Comparison of ENCODE assay signal across 32 cellular contexts in genomic region chr14:104316723-104317499, GRCh38.
DNase-seq lines count a peak whose midpoint lies in the region; ATAC-seq and TF ChIP-seq lines count a peak whose summit lies in the region.
"Had no signal": no experiment of that assay in that cellular context is flagged by ENCODE, and none has a peak within 500 bp of the region (broad histone marks: within the 10 kb centered on the region; RNA-seq: fewer than 3 reads in every experiment).

No MANE protein-coding gene starts in this region.

- H3K4me3 Mint-ChIP-seq in activated naive CD4-positive, alpha-beta T cell treated with anti-CD3 and anti-CD28 coated beads, Interleukin-2, amount 10 ng/mL, durations not matched to agents 7 days and 5 days = no peak overlapping the region
- H3K4me3 Mint-ChIP-seq: activated T-helper 1 cell treated with anti-CD3 and anti-CD28 coated beads, Interleukin-12 subunit alpha, Interleukin-12 subunit beta, Interleukin-2, Interleukin-4 antibody, amounts not matched to agents 30 ng/mL and 10 ng/mL and 1 ng/mL, durations not matched to agents 14 hours and 24 hours and 36 hours; B cell; CD8-positive, alpha-beta memory T cell; dendritic cell treated with granulocyte-macrophage colony-stimulating factor and Interleukin-4, amounts not matched to agents 40 ng/mL and 50 ng/mL, for 4 days; IgD-negative memory B cell; naive thymus-derived CD8-positive, alpha-beta T cell; stimulated activated naive CD8-positive, alpha-beta T cell treated with anti-CD3 and anti-CD28 coated beads, Interleukin-15, Interleukin-2, amounts not matched to agents 100 ng/mL and 50 ng/mL, for 24 hours; T-helper 2 cell treated with Interferon-gamma antibody and Interleukin-4, amounts not matched to agents 5 μg/mL and 100 μg/mL, for 36 hours had no signal

- H3K4me3 ChIP-seq in colonic mucosa (no peak overlapping the region), mucosa of descending colon (no peak overlapping the region), upper lobe of left lung (no peak overlapping the region)
- H3K4me3 ChIP-seq: ascending aorta, heart left ventricle, ovary, thoracic aorta had no signal

- H3K9me3 Mint-ChIP-seq in activated naive CD4-positive, alpha-beta T cell treated with anti-CD3 and anti-CD28 coated beads, Interleukin-2, amount 10 ng/mL, durations not matched to agents 7 days and 5 days = no peaks in the 10 kb centered on the region
- H3K9me3 Mint-ChIP-seq: activated T-helper 1 cell treated with anti-CD3 and anti-CD28 coated beads, Interleukin-12 subunit alpha, Interleukin-12 subunit beta, Interleukin-2, Interleukin-4 antibody, amounts not matched to agents 30 ng/mL and 10 ng/mL and 1 ng/mL, durations not matched to agents 14 hours and 24 hours and 36 hours; CD8-positive, alpha-beta memory T cell; dendritic cell treated with granulocyte-macrophage colony-stimulating factor and Interleukin-4, amounts not matched to agents 40 ng/mL and 50 ng/mL, for 4 days; IgD-negative memory B cell; naive thymus-derived CD8-positive, alpha-beta T cell; stimulated activated naive CD8-positive, alpha-beta T cell treated with anti-CD3 and anti-CD28 coated beads, Interleukin-15, Interleukin-2, amounts not matched to agents 100 ng/mL and 50 ng/mL, for 24 hours; T-helper 2 cell treated with Interferon-gamma antibody and Interleukin-4, amounts not matched to agents 5 μg/mL and 100 μg/mL, for 36 hours had no signal

- no peak overlapping the region for H3K9ac ChIP-seq in colonic mucosa (ENCODE audit: low read depth in 2 of 2, low read length in 2 of 2)

- intact Hi-C loops in colonic mucosa (cut with DNase I) = no loop called here
- intact Hi-C loops in mucosa of descending colon (cut with DNase I, micrococcal nuclease) = no loop called here

- no peaks in the 10 kb centered on the region for H3K9me3 ChIP-seq in colonic mucosa
- no peaks in the 10 kb centered on the region for H3K9me3 ChIP-seq in mucosa of descending colon
- no peaks in the 10 kb centered on the region for H3K9me3 ChIP-seq in upper lobe of left lung
- H3K9me3 ChIP-seq: ascending aorta, heart left ventricle, ovary, Peyer's patch, thoracic aorta had no signal

- no peak overlapping the region for H3K27ac Mint-ChIP-seq in activated naive CD4-positive, alpha-beta T cell treated with anti-CD3 and anti-CD28 coated beads, Interleukin-2, amount 10 ng/mL, durations not matched to agents 7 days and 5 days
- H3K27ac Mint-ChIP-seq: activated T-helper 1 cell treated with anti-CD3 and anti-CD28 coated beads, Interleukin-12 subunit alpha, Interleukin-12 subunit beta, Interleukin-2, Interleukin-4 antibody, amounts not matched to agents 30 ng/mL and 10 ng/mL and 1 ng/mL, durations not matched to agents 14 hours and 24 hours and 36 hours; B cell; CD8-positive, alpha-beta memory T cell; dendritic cell treated with granulocyte-macrophage colony-stimulating factor and Interleukin-4, amounts not matched to agents 40 ng/mL and 50 ng/mL, for 4 days; IgD-negative memory B cell; stimulated activated naive CD8-positive, alpha-beta T cell treated with anti-CD3 and anti-CD28 coated beads, Interleukin-15, Interleukin-2, amounts not matched to agents 100 ng/mL and 50 ng/mL, for 24 hours; T-helper 2 cell treated with Interferon-gamma antibody and Interleukin-4, amounts not matched to agents 5 μg/mL and 100 μg/mL, for 36 hours had no signal

- CTCF ChIA-PET in activated naive CD4-positive, alpha-beta T cell treated with anti-CD3 and anti-CD28 coated beads, Interleukin-2, amount 10 ng/mL, durations not matched to agents 7 days and 5 days (lab: Charles Lee) = no interaction called here

- DNase-seq in activated naive CD4-positive, alpha-beta T cell treated with anti-CD3 and anti-CD28 coated beads, Interleukin-2, amount 10 ng/mL, durations not matched to agents 7 days and 5 days = peak; percentile 14
- no peak for DNase-seq in activated naive CD4-positive, alpha-beta T cell (lab: John Stamatoyannopoulos, UW)
- peak; percentile 15 for DNase-seq in colonic mucosa
- no peak for DNase-seq in mucosa of descending colon
- peak; percentile 17 to 50 for DNase-seq in upper lobe of left lung
- no peak for DNase-seq in NCI-H69 (lab: John Stamatoyannopoulos, UW)
- no peak for DNase-seq in globus pallidus (ENCODE audit: low spot score)
- DNase-seq: ACHN; activated CD4-positive, alpha-beta T cell treated with anti-CD3 and anti-CD28 coated beads for 48 hours; caudate nucleus; kidney; NCI-H146; NCI-H2107; NCI-H446; NCI-H82; retina; SIG-M5 had no signal

- TF ChIP-seq EP300 in upper lobe of left lung (IDR thresholded peaks at IDR 0.05) = no peak

- TF ChIP-seq CTCF in colonic mucosa (IDR thresholded peaks at IDR 0.05) (no peak), mucosa of descending colon (IDR thresholded peaks at IDR 0.05) (no peak), upper lobe of left lung (IDR thresholded peaks at IDR 0.05) (no peak)

- H3K36me3 ChIP-seq in colonic mucosa (no peaks in the 10 kb centered on the region), mucosa of descending colon (ENCODE audit: low read depth) (no peaks in the 10 kb centered on the region), upper lobe of left lung (no peaks in the 10 kb centered on the region)
- H3K36me3 ChIP-seq: ascending aorta, heart left ventricle, ovary, Peyer's patch, thoracic aorta had no signal

- H3K36me3 Mint-ChIP-seq in activated naive CD4-positive, alpha-beta T cell treated with anti-CD3 and anti-CD28 coated beads, Interleukin-2, amount 10 ng/mL, durations not matched to agents 7 days and 5 days = no peaks in the 10 kb centered on the region
- H3K36me3 Mint-ChIP-seq: CD8-positive, alpha-beta memory T cell; IgD-negative memory B cell; naive thymus-derived CD8-positive, alpha-beta T cell had no signal

- H3K27me3 Mint-ChIP-seq in activated naive CD4-positive, alpha-beta T cell treated with anti-CD3 and anti-CD28 coated beads, Interleukin-2, amount 10 ng/mL, durations not matched to agents 7 days and 5 days = peaks cover 13% of the 10 kb centered on the region

- H3K27ac ChIP-seq in colonic mucosa (no peak overlapping the region), upper lobe of left lung (no peak overlapping the region)
- H3K27ac ChIP-seq: ascending aorta, heart left ventricle, ovary, thoracic aorta had no signal

- TF ChIP-seq POLR2A in upper lobe of left lung (IDR thresholded peaks at IDR 0.05) = no peak

- peak; percentile 13 for ATAC-seq in mucosa of descending colon
- no peak for ATAC-seq in upper lobe of left lung (ENCODE audit: low FRiP score in 2 of 2)
- ATAC-seq: esophagus mucosa; HCT116; heart left ventricle; naive thymus-derived CD8-positive, alpha-beta T cell had no signal

- 65 to 84% methylated on average over 9 to 12 of the region's 12 CpGs for WGBS in upper lobe of left lung, 2 donors

- H3K4me1 ChIP-seq in colonic mucosa (no peaks in the 10 kb centered on the region), mucosa of descending colon (ENCODE audit: low read depth) (peaks cover 7% of the 10 kb centered on the region), upper lobe of left lung (peaks cover 0 to 8% (median 4%) of the 10 kb centered on the region in 4 donors)
- H3K4me1 ChIP-seq: ascending aorta had no signal

- H3K27me3 ChIP-seq in colonic mucosa (no peaks in the 10 kb centered on the region), upper lobe of left lung (no peaks in the 10 kb centered on the region)
- H3K27me3 ChIP-seq: ascending aorta, ovary, Peyer's patch had no signal

- no peaks in the 10 kb centered on the region for H3K4me1 Mint-ChIP-seq in activated naive CD4-positive, alpha-beta T cell treated with anti-CD3 and anti-CD28 coated beads, Interleukin-2, amount 10 ng/mL, durations not matched to agents 7 days and 5 days
- H3K4me1 Mint-ChIP-seq: B cell; CD8-positive, alpha-beta memory T cell had no signal

Comparison
In these comparisons a context has a peak if more than half of its experiments do, and no peak if none do; other contexts are left out.
1. DNase-seq: peak in activated naive CD4-positive, alpha-beta T cell treated with anti-CD3 and anti-CD28 coated beads, Interleukin-2, amount 10 ng/mL, durations not matched to agents 7 days and 5 days (single experiment), colonic mucosa (single experiment) and upper lobe of left lung (2 of 2); none in activated naive CD4-positive, alpha-beta T cell (0 of 4), mucosa of descending colon (0 of 3), NCI-H69 (single experiment) and globus pallidus (single experiment).